In the genomic region with DNA sequence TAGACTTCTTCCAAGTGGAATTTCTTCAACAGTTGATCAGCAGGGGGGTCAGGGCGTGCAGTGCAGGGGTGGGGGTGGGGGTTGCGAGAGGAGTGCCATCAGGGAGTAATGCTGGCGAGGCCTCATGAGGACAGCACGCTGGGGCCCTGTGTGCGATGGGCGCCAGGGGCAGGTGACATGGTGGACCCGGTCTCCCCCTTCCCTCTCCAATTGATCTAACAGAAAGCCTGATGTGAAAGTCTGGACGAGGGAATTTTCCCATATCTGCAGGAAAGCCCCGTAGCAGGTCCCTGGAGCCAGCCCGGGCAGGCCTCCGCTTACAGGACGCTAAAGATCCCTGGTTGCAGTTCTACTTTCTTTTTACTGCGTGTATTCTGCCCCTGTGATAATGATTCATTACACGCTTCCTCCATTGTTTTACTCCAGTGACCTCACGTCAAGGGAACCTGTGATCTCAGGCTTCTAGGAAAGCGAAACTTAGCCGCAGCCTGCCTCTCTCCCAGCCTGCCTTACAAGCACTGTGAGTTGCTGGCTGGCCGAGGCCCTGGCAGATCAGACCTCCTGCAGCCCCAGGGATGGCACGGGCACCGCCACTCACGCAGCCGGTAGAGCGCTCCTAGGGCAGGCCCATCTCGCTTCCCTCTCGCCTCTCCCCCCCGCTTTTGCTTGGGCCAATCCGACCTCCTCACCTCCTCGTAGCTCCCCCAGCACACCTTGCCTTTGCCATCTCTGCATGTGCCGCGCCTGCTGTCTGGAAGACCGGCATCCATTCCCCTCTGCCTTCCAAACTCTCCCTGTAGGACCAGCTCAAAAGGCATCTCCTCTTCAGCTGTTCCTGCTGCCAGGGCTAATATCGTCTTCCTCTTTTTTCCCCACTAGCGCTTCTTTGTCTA, we compare ENCODE assay signal across 8 cellular contexts. TPM values are rescaled to one million over a fixed set of nuclear protein-coding genes. Genes with fewer than 3 reads are reported as not detected.
DNase-seq lines count a peak whose midpoint lies in the region; ATAC-seq and TF ChIP-seq lines count a peak whose summit lies in the region.

No MANE protein-coding gene starts in this region.

- no peaks in the 10 kb centered on the region for H3K36me3 ChIP-seq in SU-DHL-6 (ENCODE audit: low read length)

- H3F3A ChIP-seq in SU-DHL-6 (ENCODE audit: insufficient read depth) = no peaks in the 10 kb centered on the region

- no peak overlapping the region for H3K27ac ChIP-seq in SU-DHL-6 (ENCODE audit: low read depth, low read length)
- peak overlapping the region; percentile 95 for H3K27ac ChIP-seq in right cardiac atrium (ENCODE audit: low read length)

- H3K4me2 ChIP-seq in SU-DHL-6 (ENCODE audit: low read depth, low read length, poor library complexity, severe bottlenecking) = peak overlapping the region; percentile 22

- H3K36me3 Mint-ChIP-seq in activated naive CD8-positive, alpha-beta T cell treated with anti-CD3 and anti-CD28 coated beads, Interleukin-2, amount 50 U/mL, for 24 hours (ENCODE audit: low read depth) = no peaks in the 10 kb centered on the region

- H3K4me3 ChIP-seq in SU-DHL-6 (ENCODE audit: insufficient read depth, low read length, poor library complexity, severe bottlenecking) (no peak overlapping the region), right cardiac atrium (ENCODE audit: low read length) (peak overlapping the region; percentile 46), skeletal muscle cell (ENCODE audit: low read depth, low read length) (peak overlapping the region; percentile 27)

- H2AFZ ChIP-seq in SU-DHL-6 (ENCODE audit: low read depth, low read length, severe bottlenecking) = peak overlapping the region; percentile 56

- H3K9ac ChIP-seq in SU-DHL-6 (ENCODE audit: low read length) = no peak overlapping the region

- no peaks in the 10 kb centered on the region for H4K20me1 ChIP-seq in SU-DHL-6 (ENCODE audit: low read depth, low read length)

- H3K27ac Mint-ChIP-seq in activated naive CD8-positive, alpha-beta T cell treated with anti-CD3 and anti-CD28 coated beads, Interleukin-2, amount 50 U/mL, for 24 hours = peak overlapping the region; percentile 100

- H3K27me3 Mint-ChIP-seq in activated naive CD8-positive, alpha-beta T cell treated with anti-CD3 and anti-CD28 coated beads, Interleukin-2, amount 50 U/mL, for 24 hours = no peaks in the 10 kb centered on the region

- DNase-seq in C1 segment of cervical spinal cord (lab: John Stamatoyannopoulos, UW) = peak in 11 of 14 donors; percentile 32 to 80 (median 46)
- DNase-seq in activated naive CD8-positive, alpha-beta T cell treated with anti-CD3 and anti-CD28 coated beads, Interleukin-2, amount 50 U/mL, for 24 hours = peak; percentile 79
- peak; percentile 69 to 84 (median 83) for DNase-seq in right cardiac atrium
- peak; percentile 54 for DNase-seq in skeletal muscle cell (ENCODE audit: low read depth)
- DNase-seq in NCI-H1930 (lab: John Stamatoyannopoulos, UW) = no peak

- no peaks in the 10 kb centered on the region for H3K79me2 ChIP-seq in SU-DHL-6 (ENCODE audit: insufficient read depth, low read length)

- ATAC-seq in GM19351 (IDR thresholded peaks at IDR 0.05; ENCODE audit: unreplicated experiment) = peak; percentile 82
- ATAC-seq in HG03469 (IDR thresholded peaks at IDR 0.05; ENCODE audit: unreplicated experiment) = peak; percentile 64
- peak; percentile 98 for ATAC-seq in activated naive CD8-positive, alpha-beta T cell treated with anti-CD3 and anti-CD28 coated beads, Interleukin-2, amount 50 U/mL, for 24 hours
- ATAC-seq in right cardiac atrium = peak; percentile 94 to 97

- H3K9me3 Mint-ChIP-seq in activated naive CD8-positive, alpha-beta T cell treated with anti-CD3 and anti-CD28 coated beads, Interleukin-2, amount 50 U/mL, for 24 hours = no peaks in the 10 kb centered on the region

- H3K9me3 ChIP-seq in SU-DHL-6 (ENCODE audit: insufficient read depth, low read length) (no peaks in the 10 kb centered on the region), right cardiac atrium (ENCODE audit: control insufficient read depth, low read length) (no peaks in the 10 kb centered on the region)

- WGBS in right cardiac atrium = 24% methylated on average over 33 of the region's 33 CpGs

- intact Hi-C loops in right cardiac atrium (cut with DNase I) = no loop called here

- H3K9me2 ChIP-seq in SU-DHL-6 (replicated peaks; ENCODE audit: insufficient read depth, low read length) = no peaks in the 10 kb centered on the region

- peaks cover 44% of the 10 kb centered on the region for H3K4me1 Mint-ChIP-seq in activated naive CD8-positive, alpha-beta T cell treated with anti-CD3 and anti-CD28 coated beads, Interleukin-2, amount 50 U/mL, for 24 hours

- H3K27me3 ChIP-seq in SU-DHL-6 (ENCODE audit: low read length) (peaks cover under 1% of the 10 kb centered on the region; the same call in 1 of the 2 replicates), right cardiac atrium (ENCODE audit: control insufficient read depth, insufficient read depth) (no peaks in the 10 kb centered on the region)

- H3K4me1 ChIP-seq in right cardiac atrium (ENCODE audit: control insufficient read depth, insufficient read depth, low read length) = no peaks in the 10 kb centered on the region

- TF ChIP-seq CTCF in SU-DHL-6 (IDR thresholded peaks at IDR 0.05; ENCODE audit: insufficient read depth, low read length, poor library complexity, severe bottlenecking) = no peak

- peak overlapping the region; percentile 94 for H3K4me3 Mint-ChIP-seq in activated naive CD8-positive, alpha-beta T cell treated with anti-CD3 and anti-CD28 coated beads, Interleukin-2, amount 50 U/mL, for 24 hours

RNA-seq across cellular contexts. Expression of a gene that starts 19.2 kb away (rescaled TPM):
- under 1 TPM in 2 of 4 donors, not detected in 2; 0.15 to 0.20 TPM for total RNA-seq in right cardiac atrium
- 0.07 TPM for polyA plus RNA-seq in right cardiac atrium

RNA-seq across cellular contexts. Expression of a gene that starts 50.6 kb away (rescaled TPM):
- total RNA-seq in right cardiac atrium = 10 to 100 TPM; 13.0 to 28.0 (median 19.3) TPM
- polyA plus RNA-seq in right cardiac atrium = 31.8 TPM

Comparison
In these comparisons a context has a peak if more than half of its experiments do, and no peak if none do; other contexts are left out.
1. DNase-seq: peak in C1 segment of cervical spinal cord (11 of 14), activated naive CD8-positive, alpha-beta T cell treated with anti-CD3 and anti-CD28 coated beads, Interleukin-2, amount 50 U/mL, for 24 hours (single experiment), right cardiac atrium (3 of 3) and skeletal muscle cell (single experiment); none in NCI-H1930 (0 of 2).
2. Peak in every context shown above with its lines, with median percentiles within 50 percentile points of each other: ATAC-seq.